1 cellular context compared by ENCODE assay signal in genomic region chr4:92304073-92304472, GRCh38.
TF ChIP-seq lines count a peak whose summit lies in the region.

No MANE protein-coding gene starts in this region.

TF ChIP-seq in GM23338, 12 proteins besides CTCF, POLR2A, EP300 and RAD21 (continued from another document):
- TF ChIP-seq, protein P1, sequence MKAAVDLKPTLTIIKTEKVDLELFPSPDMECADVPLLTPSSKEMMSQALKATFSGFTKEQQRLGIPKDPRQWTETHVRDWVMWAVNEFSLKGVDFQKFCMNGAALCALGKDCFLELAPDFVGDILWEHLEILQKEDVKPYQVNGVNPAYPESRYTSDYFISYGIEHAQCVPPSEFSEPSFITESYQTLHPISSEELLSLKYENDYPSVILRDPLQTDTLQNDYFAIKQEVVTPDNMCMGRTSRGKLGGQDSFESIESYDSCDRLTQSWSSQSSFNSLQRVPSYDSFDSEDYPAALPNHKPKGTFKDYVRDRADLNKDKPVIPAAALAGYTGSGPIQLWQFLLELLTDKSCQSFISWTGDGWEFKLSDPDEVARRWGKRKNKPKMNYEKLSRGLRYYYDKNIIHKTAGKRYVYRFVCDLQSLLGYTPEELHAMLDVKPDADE (IDR thresholded peaks at IDR 0.05): no peak
- TF ChIP-seq, protein P2, sequence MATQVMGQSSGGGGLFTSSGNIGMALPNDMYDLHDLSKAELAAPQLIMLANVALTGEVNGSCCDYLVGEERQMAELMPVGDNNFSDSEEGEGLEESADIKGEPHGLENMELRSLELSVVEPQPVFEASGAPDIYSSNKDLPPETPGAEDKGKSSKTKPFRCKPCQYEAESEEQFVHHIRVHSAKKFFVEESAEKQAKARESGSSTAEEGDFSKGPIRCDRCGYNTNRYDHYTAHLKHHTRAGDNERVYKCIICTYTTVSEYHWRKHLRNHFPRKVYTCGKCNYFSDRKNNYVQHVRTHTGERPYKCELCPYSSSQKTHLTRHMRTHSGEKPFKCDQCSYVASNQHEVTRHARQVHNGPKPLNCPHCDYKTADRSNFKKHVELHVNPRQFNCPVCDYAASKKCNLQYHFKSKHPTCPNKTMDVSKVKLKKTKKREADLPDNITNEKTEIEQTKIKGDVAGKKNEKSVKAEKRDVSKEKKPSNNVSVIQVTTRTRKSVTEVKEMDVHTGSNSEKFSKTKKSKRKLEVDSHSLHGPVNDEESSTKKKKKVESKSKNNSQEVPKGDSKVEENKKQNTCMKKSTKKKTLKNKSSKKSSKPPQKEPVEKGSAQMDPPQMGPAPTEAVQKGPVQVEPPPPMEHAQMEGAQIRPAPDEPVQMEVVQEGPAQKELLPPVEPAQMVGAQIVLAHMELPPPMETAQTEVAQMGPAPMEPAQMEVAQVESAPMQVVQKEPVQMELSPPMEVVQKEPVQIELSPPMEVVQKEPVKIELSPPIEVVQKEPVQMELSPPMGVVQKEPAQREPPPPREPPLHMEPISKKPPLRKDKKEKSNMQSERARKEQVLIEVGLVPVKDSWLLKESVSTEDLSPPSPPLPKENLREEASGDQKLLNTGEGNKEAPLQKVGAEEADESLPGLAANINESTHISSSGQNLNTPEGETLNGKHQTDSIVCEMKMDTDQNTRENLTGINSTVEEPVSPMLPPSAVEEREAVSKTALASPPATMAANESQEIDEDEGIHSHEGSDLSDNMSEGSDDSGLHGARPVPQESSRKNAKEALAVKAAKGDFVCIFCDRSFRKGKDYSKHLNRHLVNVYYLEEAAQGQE (IDR thresholded peaks at IDR 0.05; ENCODE audit: unreplicated experiment): no peak
- no peak for TF ChIP-seq POLR2AphosphoS5 (IDR thresholded peaks at IDR 0.05; ENCODE audit: low read depth)
TF ChIP-seq in GM23338: peak in this region for 0.
